Comparison of ENCODE assay signal across 1 cellular context in genomic region chr11:66429983-66430602, GRCh38.
TF ChIP-seq lines count a peak whose summit lies in the region.

No MANE protein-coding gene starts in this region.

TF ChIP-seq in Ishikawa, 13 proteins besides CTCF, POLR2A, EP300 and RAD21 (continued from another document):
- TF ChIP-seq USF1 (IDR thresholded peaks at IDR 0.05) (no peak), TAF1 (IDR thresholded peaks at IDR 0.05; ENCODE audit: low read depth) (no peak), FOXM1 (IDR thresholded peaks at IDR 0.05; ENCODE audit: borderline replicate concordance, low read depth) (no peak), TEAD4 (IDR thresholded peaks at IDR 0.05) (no peak)
